In genomic region chr17:54876656-54877195, GRCh38 we compare ENCODE assay signal across 2 cellular contexts.
TF ChIP-seq lines count a peak whose summit lies in the region.

No MANE protein-coding gene starts in this region.

TF ChIP-seq in GM23338, 12 proteins besides CTCF, POLR2A, EP300 and RAD21:
- TF ChIP-seq POLR2AphosphoS5 (IDR thresholded peaks at IDR 0.05; ENCODE audit: low read depth) (no peak), EZH2 (IDR thresholded peaks at IDR 0.05; ENCODE audit: low read depth, unreplicated experiment) (no peak), ZNF114 (CRISPR knock-in tag; IDR thresholded peaks at IDR 0.05) (no peak)

TF ChIP-seq in H1, 55 proteins besides CTCF, POLR2A, EP300 and RAD21:
- TF ChIP-seq CBX5 (IDR thresholded peaks at IDR 0.05; ENCODE audit: low read depth, low read length) (no peak), ZNF274 (IDR thresholded peaks at IDR 0.05; ENCODE audit: borderline replicate concordance, extremely low read depth, low read length) (no peak), SP4 (IDR thresholded peaks at IDR 0.05; ENCODE audit: low read length) (no peak), SP2 (IDR thresholded peaks at IDR 0.05; ENCODE audit: low read length) (no peak), CHD2 (IDR thresholded peaks at IDR 0.05; ENCODE audit: low read length) (no peak), RXRA (IDR thresholded peaks at IDR 0.05; ENCODE audit: insufficient read depth, low read depth, low read length) (no peak), SAP30 (IDR thresholded peaks at IDR 0.05; ENCODE audit: insufficient read depth, insufficient replicate concordance, low read length) (no peak), PHF8 (conservative IDR thresholded peaks at IDR 0.05; ENCODE audit: low read depth, low read length) (no peak), POU5F1 (IDR thresholded peaks at IDR 0.05; ENCODE audit: low read depth, low read length) (no peak), RBBP5 (IDR thresholded peaks at IDR 0.05; ENCODE audit: borderline replicate concordance, low read depth, low read length) (no peak), RFX5 (IDR thresholded peaks at IDR 0.05; ENCODE audit: borderline replicate concordance, low read depth, low read length) (no peak), BACH1 (IDR thresholded peaks at IDR 0.05; ENCODE audit: low read length) (no peak), CBX8 (IDR thresholded peaks at IDR 0.05; ENCODE audit: borderline replicate concordance, low read depth, low read length) (no peak), BCL11A (IDR thresholded peaks at IDR 0.05; ENCODE audit: low read depth in 2 of 2, low read length in 2 of 2) (no peak), CHD1 (IDR thresholded peaks at IDR 0.05; ENCODE audit: low read depth, low read length) (no peak)
